Comparison of ENCODE assay signal across 10 cellular contexts in genomic region chr13:20814224-20814910, GRCh38. TPM values are rescaled to one million over a fixed set of nuclear protein-coding genes. Genes with fewer than 3 reads are reported as not detected.
DNase-seq lines count a peak whose midpoint lies in the region; ATAC-seq, FAIRE-seq and TF ChIP-seq lines count a peak whose summit lies in the region.
"Had no signal": no experiment of that assay in that cellular context is flagged by ENCODE, and none has a peak within 500 bp of the region (broad histone marks: within the 10 kb centered on the region; RNA-seq: fewer than 3 reads in every experiment).

No MANE protein-coding gene starts in this region.

- no peak overlapping the region for H3K4me2 ChIP-seq in HepG2 (ENCODE audit: low read depth, low read length)
- H3K4me2 ChIP-seq: BLaER1 had no signal

- no peak overlapping the region for H3K4me3 Mint-ChIP-seq in activated CD8-positive, alpha-beta memory T cell treated with anti-CD3 and anti-CD28 coated beads, Interleukin-2, amount 10 ng/mL, durations not matched to agents 7 days and 5 days
- no peak overlapping the region for H3K4me3 Mint-ChIP-seq in activated naive CD4-positive, alpha-beta T cell treated with anti-CD3 and anti-CD28 coated beads, Interleukin-2, amount 10 ng/mL, durations not matched to agents 7 days and 5 days
- H3K4me3 Mint-ChIP-seq: naive thymus-derived CD8-positive, alpha-beta T cell had no signal

- H3K27me3 Mint-ChIP-seq in activated CD8-positive, alpha-beta memory T cell treated with anti-CD3 and anti-CD28 coated beads, Interleukin-2, amount 10 ng/mL, durations not matched to agents 7 days and 5 days, result no peaks in the 10 kb centered on the region
- H3K27me3 Mint-ChIP-seq in activated naive CD4-positive, alpha-beta T cell treated with anti-CD3 and anti-CD28 coated beads, Interleukin-2, amount 10 ng/mL, durations not matched to agents 7 days and 5 days, result no peaks in the 10 kb centered on the region
- H3K27me3 Mint-ChIP-seq: naive thymus-derived CD8-positive, alpha-beta T cell had no signal

- POLR2A ChIA-PET in HepG2 (lab: Yijun Ruan, JAX), result no interaction called here

- H3K36me3 Mint-ChIP-seq in activated CD8-positive, alpha-beta memory T cell treated with anti-CD3 and anti-CD28 coated beads, Interleukin-2, amount 10 ng/mL, durations not matched to agents 7 days and 5 days, result peaks cover 13% of the 10 kb centered on the region
- H3K36me3 Mint-ChIP-seq in activated naive CD4-positive, alpha-beta T cell treated with anti-CD3 and anti-CD28 coated beads, Interleukin-2, amount 10 ng/mL, durations not matched to agents 7 days and 5 days, result peaks cover 18% of the 10 kb centered on the region

- TF ChIP-seq POLR2A in HepG2 (IDR thresholded peaks at IDR 0.05; ENCODE audit: insufficient read depth in 1 of 2, low read depth in 2 of 2, low read length in 2 of 2), result no peak

- no peak overlapping the region for H3K9ac ChIP-seq in liver (ENCODE audit: low read depth in 1 of 2, low read length in 2 of 2)
- H3K9ac ChIP-seq in HepG2 (ENCODE audit: insufficient read depth, low read depth, low read length), result no peak overlapping the region
- H3K9ac ChIP-seq: BLaER1 had no signal

- H3K36me3 ChIP-seq in liver (ENCODE audit: control insufficient read depth in 4 of 4, insufficient read depth in 3 of 4, low read depth in 1 of 4, low read length in 3 of 4) (peaks cover 0 to 1% (median under 1%) of the 10 kb centered on the region in 4 donors), HepG2 (replicated peaks in 1 of 2; ENCODE audit: control insufficient read depth in 1 of 2, insufficient read depth in 2 of 2, low read length in 2 of 2) (peaks cover 4 to 37% of the 10 kb centered on the region in 2 experiments; a peak in 3 of 5 replicates), bronchial epithelial cell (ENCODE audit: control insufficient read depth, insufficient read depth, low read length) (peaks cover 1% of the 10 kb centered on the region)

- H3K9me3 ChIP-seq in liver (ENCODE audit: control insufficient read depth in 4 of 4, low read length in 3 of 4) (no peaks in the 10 kb centered on the region), HepG2 (ENCODE audit: low read length) (no peaks in the 10 kb centered on the region)
- H3K9me3 ChIP-seq: BLaER1 had no signal

- BruUV-seq in HepG2 (replicated peaks; lab: Mats Ljungman, UMichigan), result no TSS peak

- FAIRE-seq in HepG2 (lab: Jason Lieb, UNC) (no peak), bronchial epithelial cell (lab: Jason Lieb, UNC) (no peak)

- no peaks in the 10 kb centered on the region for H3K79me2 ChIP-seq in HepG2 (ENCODE audit: insufficient read depth, low read length)

- WGBS in liver, result 67% methylated on average over 5 of the region's 5 CpGs
- 78% methylated on average over 5 of the region's 5 CpGs for WGBS in HepG2 (ENCODE audit: low lambda C conversion rate)

- H3K4me3 ChIP-seq in liver (ENCODE audit: low read depth in 1 of 3, low read length in 3 of 3), result no peak overlapping the region
- no peak overlapping the region for H3K4me3 ChIP-seq in HepG2 (replicated peaks in 1 of 3; ENCODE audit: insufficient read depth in 1 of 3, low read depth in 2 of 3, low read length in 3 of 3)
- H3K4me3 ChIP-seq in bronchial epithelial cell (ENCODE audit: low read depth, low read length), result no peak overlapping the region
- H3K4me3 ChIP-seq: BLaER1 had no signal

- TF ChIP-seq CTCF in liver (IDR thresholded peaks at IDR 0.05; ENCODE audit: low read depth, low read length, missing input control), result no peak
- TF ChIP-seq CTCF in HepG2 (CRISPR knock-in tag; IDR thresholded peaks at IDR 0.05), result no peak
- no peak for TF ChIP-seq CTCF in bronchial epithelial cell (IDR thresholded peaks at IDR 0.05; ENCODE audit: insufficient read depth, low read length, severe bottlenecking)

- H4K20me1 ChIP-seq in HepG2 (ENCODE audit: insufficient read depth, low read length), result no peaks in the 10 kb centered on the region
- H4K20me1 ChIP-seq: BLaER1 had no signal

- no peak overlapping the region for H3K27ac Mint-ChIP-seq in activated CD8-positive, alpha-beta memory T cell treated with anti-CD3 and anti-CD28 coated beads, Interleukin-2, amount 10 ng/mL, durations not matched to agents 7 days and 5 days
- H3K27ac Mint-ChIP-seq in activated naive CD4-positive, alpha-beta T cell treated with anti-CD3 and anti-CD28 coated beads, Interleukin-2, amount 10 ng/mL, durations not matched to agents 7 days and 5 days, result no peak overlapping the region

- CTCF ChIA-PET in HepG2 (lab: Yijun Ruan, JAX; ENCODE audit: low intra/inter-chr PET ratio, low total read pairs), result no interaction called here
- CTCF ChIA-PET in activated CD8-positive, alpha-beta memory T cell treated with anti-CD3 and anti-CD28 coated beads, Interleukin-2, amount 10 ng/mL, durations not matched to agents 7 days and 5 days (lab: Charles Lee), result no interaction called here
- CTCF ChIA-PET in activated naive CD4-positive, alpha-beta T cell treated with anti-CD3 and anti-CD28 coated beads, Interleukin-2, amount 10 ng/mL, durations not matched to agents 7 days and 5 days (lab: Charles Lee), result no interaction called here

- TF ChIP-seq EP300 in HepG2 (IDR thresholded peaks at IDR 0.05; ENCODE audit: low read depth in 2 of 2, low read length in 2 of 2) (no peak), HepG2 (CRISPR knock-in tag; IDR thresholded peaks at IDR 0.05; ENCODE audit: borderline replicate concordance) (no peak)

- intact Hi-C loops in HepG2 (cut with micrococcal nuclease; ENCODE audit: unreplicated experiment), result no loop called here

- H3K27me3 ChIP-seq in liver (ENCODE audit: control insufficient read depth in 4 of 4, insufficient read depth in 4 of 4, low read length in 3 of 4) (no peaks in the 10 kb centered on the region), HepG2 (ENCODE audit: control insufficient read depth in 1 of 2, insufficient read depth in 2 of 2, low read length in 2 of 2) (no peaks in the 10 kb centered on the region), bronchial epithelial cell (ENCODE audit: control insufficient read depth, insufficient read depth, low read length) (no peaks in the 10 kb centered on the region)
- H3K27me3 ChIP-seq: BLaER1 had no signal

- no peaks in the 10 kb centered on the region for H3K9me3 Mint-ChIP-seq in activated CD8-positive, alpha-beta memory T cell treated with anti-CD3 and anti-CD28 coated beads, Interleukin-2, amount 10 ng/mL, durations not matched to agents 7 days and 5 days (ENCODE audit: low read depth)
- no peaks in the 10 kb centered on the region for H3K9me3 Mint-ChIP-seq in activated naive CD4-positive, alpha-beta T cell treated with anti-CD3 and anti-CD28 coated beads, Interleukin-2, amount 10 ng/mL, durations not matched to agents 7 days and 5 days
- H3K9me3 Mint-ChIP-seq: naive thymus-derived CD8-positive, alpha-beta T cell had no signal

- H2AFZ ChIP-seq in HepG2 (ENCODE audit: low read length), result no peak overlapping the region

- ATAC-seq in HepG2 (no peak), left lobe of liver (peak; percentile 94), HG02678 (IDR thresholded peaks at IDR 0.05; ENCODE audit: unreplicated experiment) (no peak), HG03045 (IDR thresholded peaks at IDR 0.05; ENCODE audit: unreplicated experiment) (no peak)
- ATAC-seq in activated CD8-positive, alpha-beta memory T cell treated with anti-CD3 and anti-CD28 coated beads, Interleukin-2, amount 10 ng/mL, durations not matched to agents 7 days and 5 days, result no peak
- ATAC-seq: naive thymus-derived CD8-positive, alpha-beta T cell had no signal

- H3K4me1 ChIP-seq in liver (ENCODE audit: control insufficient read depth in 4 of 4, insufficient read depth in 4 of 4, low read length in 3 of 4) (no peaks in the 10 kb centered on the region), HepG2 (ENCODE audit: insufficient read depth, low read length) (no peaks in the 10 kb centered on the region)
- H3K4me1 ChIP-seq: BLaER1 had no signal

- no peaks in the 10 kb centered on the region for H3K4me1 Mint-ChIP-seq in activated CD8-positive, alpha-beta memory T cell treated with anti-CD3 and anti-CD28 coated beads, Interleukin-2, amount 10 ng/mL, durations not matched to agents 7 days and 5 days
- no peaks in the 10 kb centered on the region for H3K4me1 Mint-ChIP-seq in activated naive CD4-positive, alpha-beta T cell treated with anti-CD3 and anti-CD28 coated beads, Interleukin-2, amount 10 ng/mL, durations not matched to agents 7 days and 5 days

- TF ChIP-seq RAD21 in liver (IDR thresholded peaks at IDR 0.05) (no peak), HepG2 (CRISPR knock-in tag; IDR thresholded peaks at IDR 0.05) (no peak)

- in situ Hi-C loops in HepG2 (cut with HindIII; ENCODE audit: extremely low pct_ligation_motif_present, low pct_unique_long_range_greater_than_20kb), result no loop called here

- no peak for DNase-seq in HepG2 (ENCODE audit: low spot score)
- DNase-seq in bronchial epithelial cell (ENCODE audit: low read depth), result peak; percentile 72
- peak; percentile 73 for DNase-seq in left lobe of liver (ENCODE audit: low spot score)
- no peak for DNase-seq in activated CD8-positive, alpha-beta memory T cell treated with anti-CD3 and anti-CD28 coated beads, Interleukin-2, amount 10 ng/mL, durations not matched to agents 7 days and 5 days
- DNase-seq in activated naive CD4-positive, alpha-beta T cell treated with anti-CD3 and anti-CD28 coated beads, Interleukin-2, amount 10 ng/mL, durations not matched to agents 7 days and 5 days, result no peak
- DNase-seq: naive thymus-derived CD8-positive, alpha-beta T cell had no signal

- H3K27ac ChIP-seq in liver (ENCODE audit: low read depth in 1 of 2, low read length in 2 of 2) (no peak overlapping the region), HepG2 (ENCODE audit: extremely low read length, insufficient read depth, low read length) (no peak overlapping the region)
- H3K27ac ChIP-seq: BLaER1 had no signal

RNA-seq across cellular contexts. Expression of gene EEF1AKMT1, which starts 40.6 kb away (rescaled TPM):
- total RNA-seq in liver, result 1 to 10 TPM; 4.7 to 5.0 TPM
- polyA plus RNA-seq in liver, result 10 to 100 TPM in 1 of 2 donors, 1 to 10 TPM in 1; 4.2 to 11.2 TPM
- 16.1 and 23.5 TPM in 2 replicates for total RNA-seq in HepG2 (2016; rRNA removed; fragmentation: Illumina TruSeq; extraction: Trizol)
- total RNA-seq in HepG2 (2016; cell fraction: cytosol; rRNA removed; fragmentation: Illumina TruSeq; extraction: Trizol; ENCODE audit: low read depth), result 10.4 and 11.3 TPM in 2 replicates
- 17.2 and 23.4 TPM in 2 replicates for total RNA-seq in HepG2 (2016; cell fraction: insoluble cytoplasmic fraction; rRNA removed; fragmentation: Illumina TruSeq; extraction: Trizol)
- 11.2 and 13.3 TPM in 2 replicates for total RNA-seq in HepG2 (2016; cell fraction: membrane; rRNA removed; fragmentation: Illumina TruSeq; extraction: Trizol)
- 5.8 and 7.0 TPM in 2 replicates for total RNA-seq in HepG2 (2016; cell fraction: nucleus; rRNA removed; fragmentation: Illumina TruSeq; extraction: Trizol)
- 4.9 and 6.0 TPM in 2 replicates for polyA plus RNA-seq in HepG2 (2011; rRNA removed)
- 3.7 and 5.7 TPM in 2 replicates for polyA plus RNA-seq in HepG2 (2011; cell fraction: cytosol; rRNA removed)
- 2.5 and 3.8 TPM in 2 replicates for polyA plus RNA-seq in HepG2 (2011; cell fraction: nucleus; rRNA removed)
- polyA plus RNA-seq in HepG2 (2012), result 8.9 and 9.5 TPM in 2 replicates
- polyA plus RNA-seq in HepG2 (2016; cell fraction: cytosol; fragmentation: Illumina TruSeq; extraction: Trizol; ENCODE audit: low read depth), result 9.6 and 10.7 TPM in 2 replicates
- 28.0 and 28.9 TPM in 2 replicates for polyA plus RNA-seq in HepG2 (2016; cell fraction: insoluble cytoplasmic fraction; fragmentation: Illumina TruSeq; extraction: Trizol; ENCODE audit: low read depth)
- 10.6 and 13.7 TPM in 2 replicates for polyA plus RNA-seq in HepG2 (2016; cell fraction: membrane; fragmentation: Illumina TruSeq; extraction: Trizol; ENCODE audit: low read depth)
- polyA plus RNA-seq in HepG2 (2016; cell fraction: nucleus; fragmentation: Illumina TruSeq; extraction: Trizol; ENCODE audit: insufficient read depth, low read depth), result 10.0 and 13.0 TPM in 2 replicates
- 1.2 and 2.8 TPM in 2 replicates for polyA minus RNA-seq in HepG2 (2011; rRNA and poly(A)+ RNA removed; ENCODE audit: low replicate concordance)
- 1.6 and 4.0 TPM in 2 replicates for polyA minus RNA-seq in HepG2 (2011; cell fraction: cytosol; rRNA and poly(A)+ RNA removed)
- 5.5 and 6.7 TPM in 2 replicates for polyA minus RNA-seq in HepG2 (2011; cell fraction: nucleus; rRNA and poly(A)+ RNA removed)
- 4.6 and 5.3 TPM in 2 replicates for total RNA-seq in bronchial epithelial cell
- 7.7 TPM for total RNA-seq in left lobe of liver
- total RNA-seq in activated CD8-positive, alpha-beta memory T cell treated with anti-CD3 and anti-CD28 coated beads, Interleukin-2, amount 10 ng/mL, durations not matched to agents 7 days and 5 days, result 10 to 100 TPM in 1 of 2 experiments, 1 to 10 TPM in 1; 7.5 to 10.6 TPM

Comparison
In these comparisons a context has a peak if more than half of its experiments do, and no peak if none do; other contexts are left out.
1. DNase-seq: peak in bronchial epithelial cell (single experiment) and left lobe of liver (single experiment); none in HepG2 (single experiment), activated CD8-positive, alpha-beta memory T cell treated with anti-CD3 and anti-CD28 coated beads, Interleukin-2, amount 10 ng/mL, durations not matched to agents 7 days and 5 days (single experiment) and activated naive CD4-positive, alpha-beta T cell treated with anti-CD3 and anti-CD28 coated beads, Interleukin-2, amount 10 ng/mL, durations not matched to agents 7 days and 5 days (single experiment).